ENCODE assay signal across 24 cellular contexts in the genomic region with DNA sequence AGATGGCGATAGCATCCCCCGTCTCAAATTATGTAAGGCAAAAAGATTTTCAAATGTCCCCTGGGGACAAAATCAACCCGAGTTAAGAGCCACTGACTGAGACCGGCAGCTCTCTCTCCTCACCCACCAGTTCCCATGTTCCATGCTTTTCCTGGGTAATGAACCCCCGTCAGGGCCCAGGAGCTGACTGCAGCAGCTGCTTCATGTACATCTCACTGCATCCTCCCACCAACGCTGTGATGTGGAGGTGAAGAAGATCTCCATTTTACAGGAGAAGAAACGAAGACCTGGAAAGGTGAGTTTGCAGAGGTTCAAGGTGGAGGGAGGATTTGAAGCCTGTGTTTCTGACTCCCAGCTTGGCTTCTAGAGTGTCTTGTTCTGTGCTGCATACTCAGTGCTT.
"Had no signal": no experiment of that assay in that cellular context is flagged by ENCODE, and none has a peak within 500 bp of the region (broad histone marks: within the 10 kb centered on the region; RNA-seq: fewer than 3 reads in every experiment).

No MANE protein-coding gene starts in this region.

- H3K9me3 ChIP-seq: mucosa of descending colon, prostate gland, transverse colon, upper lobe of right lung, uterus had no signal

- ATAC-seq: foreskin keratinocyte; gastroesophageal sphincter; heart left ventricle; left lobe of liver; mucosa of descending colon; naive thymus-derived CD4-positive, alpha-beta T cell; stimulated activated naive B cell treated with anti-CD40 and anti-IgM and Interleukin-4, amounts not matched to agents 10 μg/mL and 1 μg/mL and 100 μg/mL, for 72 hours; upper lobe of right lung had no signal

- H3K4me1 Mint-ChIP-seq: memory B cell had no signal

- H3K27ac ChIP-seq: coronary artery, esophagus muscularis mucosa, foreskin keratinocyte, gastroesophageal sphincter, heart left ventricle, hepatocyte, prostate gland, skin epidermis, spleen, transverse colon, upper lobe of right lung, uterus had no signal

- H3K27ac Mint-ChIP-seq: memory B cell; mesothelial cell of epicardium; naive thymus-derived CD4-positive, alpha-beta T cell; stimulated activated naive B cell treated with anti-CD40 and anti-IgM and Interleukin-4, amounts not matched to agents 10 μg/mL and 1 μg/mL and 100 μg/mL, for 72 hours; stimulated activated naive CD8-positive, alpha-beta T cell treated with anti-CD3 and anti-CD28 coated beads, Interleukin-15, Interleukin-2, amounts not matched to agents 100 ng/mL and 50 ng/mL, for 24 hours had no signal

- H3K27me3 ChIP-seq: esophagus muscularis mucosa, gastroesophageal sphincter, hepatocyte, transverse colon, upper lobe of right lung, uterus had no signal

- H3K4me3 ChIP-seq: coronary artery, esophagus muscularis mucosa, gastroesophageal sphincter, heart left ventricle, hepatocyte, lung, mucosa of descending colon, prostate gland, skin epidermis, spleen, transverse colon, upper lobe of right lung, uterus had no signal

- H3K9me3 Mint-ChIP-seq: stimulated activated naive CD8-positive, alpha-beta T cell treated with anti-CD3 and anti-CD28 coated beads, Interleukin-15, Interleukin-2, amounts not matched to agents 100 ng/mL and 50 ng/mL, for 24 hours had no signal

- H3K4me2 ChIP-seq: hepatocyte had no signal

- H3K36me3 ChIP-seq: esophagus muscularis mucosa, gastroesophageal sphincter, heart left ventricle, prostate gland, spleen, transverse colon, upper lobe of right lung, uterus had no signal

- DNase-seq: dermis blood vessel endothelial cell; effector memory CD4-positive, alpha-beta T cell; foreskin keratinocyte; kidney; mucosa of descending colon; naive thymus-derived CD4-positive, alpha-beta T cell; spleen; stimulated activated CD4-positive, alpha-beta T cell treated with anti-CD3 and anti-CD28 coated beads, Interleukin-2, amount 100 ng/mL, for 48 hours; stimulated activated naive B cell treated with anti-CD40 and anti-IgM and Interleukin-4, amounts not matched to agents 10 μg/mL and 1 μg/mL and 100 μg/mL, for 72 hours; transverse colon; upper lobe of right lung; uterus had no signal

- H3K36me3 Mint-ChIP-seq: memory B cell; mesothelial cell of epicardium; naive thymus-derived CD4-positive, alpha-beta T cell; stimulated activated naive B cell treated with anti-CD40 and anti-IgM and Interleukin-4, amounts not matched to agents 10 μg/mL and 1 μg/mL and 100 μg/mL, for 72 hours had no signal

- H3K4me1 ChIP-seq: prostate gland, upper lobe of right lung had no signal

- H2AFZ ChIP-seq: hepatocyte had no signal

- H3K4me3 Mint-ChIP-seq: memory B cell; mesothelial cell of epicardium; naive thymus-derived CD4-positive, alpha-beta T cell; stimulated activated naive B cell treated with anti-CD40 and anti-IgM and Interleukin-4, amounts not matched to agents 10 μg/mL and 1 μg/mL and 100 μg/mL, for 72 hours; stimulated activated naive CD8-positive, alpha-beta T cell treated with anti-CD3 and anti-CD28 coated beads, Interleukin-15, Interleukin-2, amounts not matched to agents 100 ng/mL and 50 ng/mL, for 24 hours had no signal
